Comparison of ENCODE assay signal across 14 cellular contexts in genomic region chr6:100188754-100189153, GRCh38.
A peak's percentile ranks its signal among the peaks of the same experiment; 100 is the strongest.
DNase-seq lines count a peak whose midpoint lies in the region; ATAC-seq and TF ChIP-seq lines count a peak whose summit lies in the region.
"Had no signal": no experiment of that assay in that cellular context is flagged by ENCODE, and none has a peak within 500 bp of the region (broad histone marks: within the 10 kb centered on the region; RNA-seq: fewer than 3 reads in every experiment).

No MANE protein-coding gene starts in this region.

- no peak for ATAC-seq in heart right ventricle
- ATAC-seq: GM12878 had no signal

- 58 to 62% methylated on average over 1 of the region's 1 CpG for WGBS in GM23248 (ENCODE audit: low coverage in 1 of 2, low lambda C conversion rate in 2 of 2, missing lambda C conversion rate in 2 of 2), 2 experiments
- WGBS in heart right ventricle, 2 donors, result 69 to 74% methylated on average over 1 of the region's 1 CpG

- intact Hi-C loops in heart right ventricle (cut with DNase I), result no loop called here

- H4K20me1 ChIP-seq in GM23248 (ENCODE audit: insufficient read depth), result no peaks in the 10 kb centered on the region

- no peak for TF ChIP-seq CTCF in fibroblast of the aortic adventitia (IDR thresholded peaks at IDR 0.05; ENCODE audit: insufficient read depth, low read length)
- TF ChIP-seq CTCF in heart right ventricle (IDR thresholded peaks at IDR 0.05), result no peak

- peak overlapping the region; percentile 32; the same call in 1 of the 2 replicates for H2AFZ ChIP-seq in GM23248

- in situ Hi-C loops in GM23248 (cut with MboI), result no loop called here

- no peaks in the 10 kb centered on the region for H3K79me2 ChIP-seq in GM23248 (ENCODE audit: insufficient read depth)

- H3K4me2 ChIP-seq in GM23248 (ENCODE audit: unreplicated experiment), result no peak overlapping the region

- H3F3A ChIP-seq in GM23248 (ENCODE audit: insufficient read depth), result 0 out of 2 replicates have a peak, but pooled peaks cover 7% of the 10 kb centered on the region

- H3K9me3 ChIP-seq in GM23248 (ENCODE audit: low read depth), result no peaks in the 10 kb centered on the region
- H3K9me3 ChIP-seq in heart right ventricle, result no peaks in the 10 kb centered on the region
- H3K9me3 ChIP-seq: HAP-1 had no signal

- no peaks in the 10 kb centered on the region for H3K9me2 ChIP-seq in GM23248 (ENCODE audit: insufficient read depth)

- H3K27ac ChIP-seq in GM23248 (no peak overlapping the region), heart right ventricle (no peak overlapping the region)

- peak; percentile 28 for DNase-seq in EH (ENCODE audit: low read depth)
- peak; percentile 50 for DNase-seq in GM23248
- DNase-seq in M059J (ENCODE audit: low read depth), result peak; percentile 41
- peak; percentile 42 for DNase-seq in fibroblast of the aortic adventitia (ENCODE audit: low read depth)
- no peak for DNase-seq in activated gamma-delta T cell (lab: John Stamatoyannopoulos, UW)
- DNase-seq in heart right ventricle, result no peak
- DNase-seq: C1 segment of cervical spinal cord; Calu3; CD4-positive, alpha-beta memory T cell; COR-L47; DMS79 treated with DMSO at 0.1 percent for 48 hours; GOT3 had no signal

- H3K36me3 ChIP-seq in GM23248 (ENCODE audit: low read depth) (no peaks in the 10 kb centered on the region), heart right ventricle (no peaks in the 10 kb centered on the region)
- H3K36me3 ChIP-seq: HAP-1 had no signal

- H3K4me3 ChIP-seq in GM23248, result no peak overlapping the region
- H3K4me3 ChIP-seq in fibroblast of the aortic adventitia (ENCODE audit: low read depth, low read length), result no peak overlapping the region
- H3K4me3 ChIP-seq in heart right ventricle, result no peak overlapping the region
- H3K4me3 ChIP-seq: GM12878, HAP-1 had no signal

- H3K4me1 ChIP-seq in GM23248 (ENCODE audit: insufficient read depth) (peaks cover 13% of the 10 kb centered on the region), heart right ventricle (no peaks in the 10 kb centered on the region)
- H3K4me1 ChIP-seq: HAP-1 had no signal

- H3K9ac ChIP-seq in GM23248, result no peak overlapping the region

- no peaks in the 10 kb centered on the region for H3K27me3 ChIP-seq in GM23248 (replicated peaks; ENCODE audit: insufficient read depth)
- no peaks in the 10 kb centered on the region for H3K27me3 ChIP-seq in heart right ventricle

Comparison
In these comparisons a context has a peak if more than half of its experiments do, and no peak if none do; other contexts are left out.
1. DNase-seq: peak in EH (single experiment), GM23248 (single experiment), M059J (single experiment) and fibroblast of the aortic adventitia (single experiment); none in activated gamma-delta T cell (single experiment) and heart right ventricle (0 of 2).